In the genomic region with DNA sequence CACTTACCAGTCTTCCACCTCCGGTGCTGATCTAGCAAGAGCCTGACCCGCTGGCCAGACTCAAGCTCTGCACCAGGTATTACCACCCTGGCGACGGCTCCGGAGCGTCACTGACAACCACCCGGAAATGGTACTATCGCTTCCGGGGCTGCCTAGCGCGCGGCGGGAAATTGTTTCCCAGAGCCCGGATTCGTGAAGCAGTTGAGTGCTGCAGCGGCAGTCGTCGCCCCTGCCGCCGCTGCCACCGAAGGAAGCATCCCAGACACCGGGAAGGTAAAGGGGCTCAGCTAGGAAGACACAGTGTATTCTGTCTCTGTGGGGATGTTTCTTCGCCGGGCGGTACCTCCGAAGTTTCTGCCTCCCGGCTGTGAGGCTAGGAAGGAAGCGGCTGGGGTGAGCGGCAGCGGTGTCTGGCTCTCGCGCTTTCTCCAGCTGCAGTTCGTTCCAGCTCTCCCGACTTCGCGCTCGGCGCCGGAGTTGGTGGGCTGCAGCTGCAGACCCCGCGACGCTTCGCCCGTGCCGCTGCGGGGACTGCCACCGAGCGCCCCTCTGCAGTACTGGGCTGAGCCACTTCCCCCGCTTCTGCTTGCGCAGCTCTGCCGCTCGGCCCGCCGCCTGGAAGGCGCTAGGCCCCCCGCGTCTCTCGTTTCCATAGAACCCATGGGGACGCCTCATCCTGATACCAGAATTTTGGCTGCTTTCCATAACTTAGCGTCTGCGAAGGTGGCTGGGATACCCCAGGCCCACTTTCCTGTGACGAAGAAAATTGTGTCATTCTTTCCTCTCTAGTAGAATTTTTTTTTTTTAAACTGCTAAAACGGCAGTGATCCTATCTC, we compare ENCODE assay signal across 8 cellular contexts. TPM values are rescaled to one million over a fixed set of nuclear protein-coding genes. Genes with fewer than 3 reads are reported as not detected.
DNase-seq lines count a peak whose midpoint lies in the region; ATAC-seq and TF ChIP-seq lines count a peak whose summit lies in the region.

A gene with protein sequence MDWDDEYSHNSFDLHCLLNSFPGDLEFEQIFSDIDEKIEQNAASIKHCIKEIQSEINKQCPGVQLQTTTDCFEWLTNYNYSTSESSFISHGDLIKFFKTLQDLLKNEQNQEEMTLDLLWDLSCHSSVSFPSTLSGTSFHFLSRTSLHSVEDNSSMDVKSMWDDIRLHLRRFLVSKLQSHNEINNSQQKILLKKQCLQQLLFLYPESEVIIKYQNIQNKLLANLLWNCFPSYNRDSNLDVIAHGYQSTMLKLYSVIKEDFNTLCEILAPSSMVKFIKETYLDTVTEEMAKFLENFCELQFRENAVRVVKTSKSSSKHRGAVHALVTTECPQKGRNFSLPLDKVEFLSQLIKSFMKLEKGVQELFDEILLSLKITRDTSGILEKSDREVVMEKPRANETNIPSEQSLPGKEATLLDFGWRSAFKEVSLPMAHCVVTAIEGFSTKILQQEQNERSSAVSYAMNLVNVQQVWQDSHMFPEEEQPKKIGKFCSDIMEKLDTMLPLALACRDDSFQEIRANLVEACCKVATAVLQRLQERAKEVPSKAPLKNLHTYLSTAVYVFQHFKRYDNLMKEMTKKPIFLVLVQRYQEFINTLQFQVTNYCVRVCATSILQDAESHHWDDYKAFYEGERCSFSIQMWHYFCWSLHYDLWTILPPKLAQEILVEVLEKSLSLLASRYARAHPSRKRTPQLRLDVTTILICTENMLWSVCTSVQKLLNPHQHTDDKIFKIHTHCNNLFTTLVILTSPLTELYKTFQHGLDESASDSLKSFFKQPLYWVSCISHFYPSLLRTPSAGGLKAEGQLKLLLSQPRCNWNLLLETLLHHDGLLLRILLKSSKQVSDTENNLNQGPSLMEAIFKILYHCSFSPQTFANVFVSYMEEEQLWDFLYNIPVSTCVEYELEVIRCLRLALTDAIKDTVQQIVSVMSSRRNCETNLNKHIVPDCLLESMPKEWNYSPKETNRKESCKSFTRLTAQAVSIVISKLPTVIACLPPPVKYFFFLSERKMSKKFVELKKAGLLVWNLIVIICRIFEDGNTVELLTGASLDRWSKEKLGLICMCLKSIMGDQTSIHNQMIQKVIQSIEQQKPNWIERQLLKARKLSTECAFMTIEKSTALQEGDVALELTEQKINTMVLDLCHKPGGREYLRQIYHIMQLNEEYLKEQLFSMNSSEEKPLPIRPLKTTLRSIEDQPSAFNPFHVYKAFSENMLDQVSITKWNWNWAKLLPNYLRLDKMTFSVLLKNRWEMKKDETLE (N-terminal part only) (minus strand): TSS at position 112 of the 836 bp plus-strand sequence. CDS start 81,478 bp downstream, outside the sequence.
A gene (plus strand): TSS at position 177 of the 836 bp plus-strand sequence. CDS start 10,142 bp downstream, outside the sequence.

- peaks cover 41% of the 10 kb centered on the region for H3K4me1 Mint-ChIP-seq in activated naive CD8-positive, alpha-beta T cell (ENCODE audit: low read depth)
- H3K4me1 Mint-ChIP-seq in osteocyte (ENCODE audit: unreplicated experiment) = peaks cover 36% of the 10 kb centered on the region

- H3K9ac ChIP-seq in SK-N-SH = peak within 1 kb of the TSS; percentile 76

- ATAC-seq in HG02571 (IDR thresholded peaks at IDR 0.05; ENCODE audit: unreplicated experiment) (peak; percentile 97), Right ventricle myocardium inferior (peak; percentile 98)

- H3K27me3 ChIP-seq in SK-N-SH (ENCODE audit: insufficient read depth) (no peaks in the 10 kb centered on the region), thymus (ENCODE audit: control insufficient read depth, insufficient read depth) (no peaks in the 10 kb centered on the region)

- H3K36me3 Mint-ChIP-seq in activated naive CD8-positive, alpha-beta T cell = peaks cover 2% of the 10 kb centered on the region
- no peaks in the 10 kb centered on the region for H3K36me3 Mint-ChIP-seq in osteocyte (ENCODE audit: unreplicated experiment)

- POLR2A ChIA-PET in SK-N-SH (lab: Yijun Ruan, JAX) = interaction anchor here (0.6 to 1.0 kb wide), 2 partner anchors 94 to 552 kb away, joined by 3 to 4 read pairs; no protein-coding TSS in a partner anchor

- peak within 1 kb of the TSS; percentile 97 for H3K27ac Mint-ChIP-seq in activated naive CD8-positive, alpha-beta T cell
- H3K27ac Mint-ChIP-seq in osteocyte (ENCODE audit: unreplicated experiment) = peak within 1 kb of the TSS; percentile 92

- peak within 1 kb of the TSS; percentile 93 for H2AFZ ChIP-seq in SK-N-SH (ENCODE audit: low read depth)

- peaks cover 5 to 7% of the 10 kb centered on the region in 2 experiments; a peak in 2 of 4 replicates for H3K4me1 ChIP-seq in SK-N-SH (ENCODE audit: control insufficient read depth in 1 of 2, insufficient read depth in 2 of 2, low read depth in 1 of 2, low read length in 1 of 2)
- H3K4me1 ChIP-seq in thymus (ENCODE audit: control insufficient read depth, insufficient read depth, low read length) = peaks cover 3% of the 10 kb centered on the region

- peak within 1 kb of the TSS; percentile 92 for H3K4me3 Mint-ChIP-seq in activated naive CD8-positive, alpha-beta T cell
- H3K4me3 Mint-ChIP-seq in osteocyte (ENCODE audit: unreplicated experiment) = peak within 1 kb of the TSS; percentile 93

- no peak; a peak in 1 of 4 replicates for TF ChIP-seq EP300 in SK-N-SH (IDR thresholded peaks at IDR 0.05; ENCODE audit: borderline replicate concordance in 1 of 2, low read depth in 1 of 2, low read length in 1 of 2)

- no peaks in the 10 kb centered on the region for H3K27me3 Mint-ChIP-seq in activated naive CD8-positive, alpha-beta T cell
- H3K27me3 Mint-ChIP-seq in osteocyte (ENCODE audit: unreplicated experiment) = no peaks in the 10 kb centered on the region

- WGBS in SK-N-SH (ENCODE audit: low lambda C conversion rate) = 3% methylated on average over 14 of the region's 63 CpGs
- under 1% methylated on average over 63 of the region's 63 CpGs for whole genome bisulfite sequencing in thymus

- CTCF ChIA-PET in SK-N-SH (lab: Yijun Ruan, JAX) = interaction anchor here (0.7 to 1.5 kb wide), 6 partner anchors 72 to 1012 kb away, joined by 3 to 5 read pairs (median 4); no protein-coding TSS in a partner anchor

- intact Hi-C loops in Right ventricle myocardium inferior (cut with DNase I) = no loop called here

- no peaks in the 10 kb centered on the region for H3K36me3 ChIP-seq in SK-N-SH (replicated peaks in 1 of 2; ENCODE audit: control insufficient read depth in 1 of 2, insufficient read depth in 2 of 2, low read length in 1 of 2)
- H3K36me3 ChIP-seq in thymus (ENCODE audit: control insufficient read depth, insufficient read depth) = no peaks in the 10 kb centered on the region

- H3K9me2 ChIP-seq in SK-N-SH = no peaks in the 10 kb centered on the region

- peaks cover 64% of the 10 kb centered on the region for H3K79me2 ChIP-seq in SK-N-SH (ENCODE audit: insufficient read depth)

- H3K9me3 ChIP-seq in SK-N-SH (no peaks in the 10 kb centered on the region), thymus (ENCODE audit: control insufficient read depth) (no peaks in the 10 kb centered on the region)

- H3K9me3 Mint-ChIP-seq in activated naive CD8-positive, alpha-beta T cell (ENCODE audit: low read depth) = no peaks in the 10 kb centered on the region
- no peaks in the 10 kb centered on the region for H3K9me3 Mint-ChIP-seq in osteocyte (ENCODE audit: unreplicated experiment)

- H3F3A ChIP-seq in SK-N-SH (replicated peaks; ENCODE audit: insufficient read depth) = peaks cover 9% of the 10 kb centered on the region

- DNase-seq in NCI-H1048 (lab: John Stamatoyannopoulos, UW) (peak; percentile 83), SK-N-SH (peak; percentile 87), Right ventricle myocardium inferior (ENCODE audit: missing footprints) (peak; percentile 93), osteocyte (ENCODE audit: extremely low spot score, unreplicated experiment) (peak; percentile 93)

- H4K20me1 ChIP-seq in SK-N-SH (ENCODE audit: insufficient read depth) = no peaks in the 10 kb centered on the region

- no peak for TF ChIP-seq CTCF in SK-N-SH (IDR thresholded peaks at IDR 0.05)
- TF ChIP-seq CTCF in osteocyte (IDR thresholded peaks at IDR 0.05) = no peak

- H3K4me2 ChIP-seq in SK-N-SH = peak within 1 kb of the TSS; percentile 66

- TF ChIP-seq RAD21 in SK-N-SH (IDR thresholded peaks at IDR 0.05; ENCODE audit: low read length) = no peak; the same call in none of the 2 replicates

- H3K4me3 ChIP-seq in GM08714 (ENCODE audit: low read length) (peak within 1 kb of the TSS; percentile 75), SK-N-SH (ENCODE audit: low read depth in 2 of 2, low read length in 1 of 2) (peak within 1 kb of the TSS; percentile 87 to 95), thymus (ENCODE audit: low read length) (peak within 1 kb of the TSS; percentile 68)

- peak within 1 kb of the TSS; percentile 76 to 81 for H3K27ac ChIP-seq in SK-N-SH (ENCODE audit: low read depth in 2 of 2, low read length in 1 of 2)
- peak within 1 kb of the TSS; percentile 43 for H3K27ac ChIP-seq in thymus (ENCODE audit: low read depth)

TF ChIP-seq in SK-N-SH, 30 proteins besides CTCF, POLR2A, EP300 and RAD21 (continues in another document):
- TF ChIP-seq, protein P1, sequence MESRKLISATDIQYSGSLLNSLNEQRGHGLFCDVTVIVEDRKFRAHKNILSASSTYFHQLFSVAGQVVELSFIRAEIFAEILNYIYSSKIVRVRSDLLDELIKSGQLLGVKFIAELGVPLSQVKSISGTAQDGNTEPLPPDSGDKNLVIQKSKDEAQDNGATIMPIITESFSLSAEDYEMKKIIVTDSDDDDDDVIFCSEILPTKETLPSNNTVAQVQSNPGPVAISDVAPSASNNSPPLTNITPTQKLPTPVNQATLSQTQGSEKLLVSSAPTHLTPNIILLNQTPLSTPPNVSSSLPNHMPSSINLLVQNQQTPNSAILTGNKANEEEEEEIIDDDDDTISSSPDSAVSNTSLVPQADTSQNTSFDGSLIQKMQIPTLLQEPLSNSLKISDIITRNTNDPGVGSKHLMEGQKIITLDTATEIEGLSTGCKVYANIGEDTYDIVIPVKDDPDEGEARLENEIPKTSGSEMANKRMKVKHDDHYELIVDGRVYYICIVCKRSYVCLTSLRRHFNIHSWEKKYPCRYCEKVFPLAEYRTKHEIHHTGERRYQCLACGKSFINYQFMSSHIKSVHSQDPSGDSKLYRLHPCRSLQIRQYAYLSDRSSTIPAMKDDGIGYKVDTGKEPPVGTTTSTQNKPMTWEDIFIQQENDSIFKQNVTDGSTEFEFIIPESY (IDR thresholded peaks at IDR 0.05; ENCODE audit: borderline replicate concordance, low read depth) = peak; percentile 29; the same call in 1 of the 2 replicates
- TF ChIP-seq RCOR1 (IDR thresholded peaks at IDR 0.05; ENCODE audit: low read length) = no peak
- TF ChIP-seq NFIC (IDR thresholded peaks at IDR 0.05; ENCODE audit: borderline replicate concordance) = no peak
- TF ChIP-seq CHD2 (IDR thresholded peaks at IDR 0.05; ENCODE audit: low read length, partially characterized antibody) = peak; percentile 63

RNA-seq across cellular contexts. Expression of the first gene that starts in this region (rescaled TPM):
- polyA plus RNA-seq in SK-N-SH (2012; rRNA removed) (0.61 and 1.2 TPM in 2 replicates), thymus (0.87 TPM)
- polyA plus RNA-seq in SK-N-SH (2012; cell fraction: cytosol; rRNA removed) = 0.88 and 0.99 TPM in 2 replicates
- polyA plus RNA-seq in SK-N-SH (2012; cell fraction: nucleus; rRNA removed) = 0.45 and 1.6 TPM in 2 replicates
- total RNA-seq in Right ventricle myocardium inferior (2.2 TPM), osteocyte (5.0 and 5.6 TPM in 2 replicates)

RNA-seq across cellular contexts. Expression of the second gene that starts in this region (rescaled TPM):
- polyA plus RNA-seq in SK-N-SH (2012; rRNA removed) = 4.8 and 5.5 TPM in 2 replicates
- 4.5 and 6.6 TPM in 2 replicates for polyA plus RNA-seq in SK-N-SH (2012; cell fraction: cytosol; rRNA removed)
- polyA plus RNA-seq in SK-N-SH (2012; cell fraction: nucleus; rRNA removed) = 3.8 and 9.7 TPM in 2 replicates
- total RNA-seq in Right ventricle myocardium inferior = 7.4 TPM
- total RNA-seq in osteocyte = 4.6 and 4.8 TPM in 2 replicates
- polyA plus RNA-seq in thymus = 10.2 TPM

Comparison
In these comparisons a context has a peak if more than half of its experiments do, and no peak if none do; other contexts are left out.
1. Peak in every context shown above with its lines: DNase-seq, ATAC-seq, H3K4me3 ChIP-seq and H3K27ac ChIP-seq.